23 cellular contexts compared by ENCODE assay signal in the genomic region with DNA sequence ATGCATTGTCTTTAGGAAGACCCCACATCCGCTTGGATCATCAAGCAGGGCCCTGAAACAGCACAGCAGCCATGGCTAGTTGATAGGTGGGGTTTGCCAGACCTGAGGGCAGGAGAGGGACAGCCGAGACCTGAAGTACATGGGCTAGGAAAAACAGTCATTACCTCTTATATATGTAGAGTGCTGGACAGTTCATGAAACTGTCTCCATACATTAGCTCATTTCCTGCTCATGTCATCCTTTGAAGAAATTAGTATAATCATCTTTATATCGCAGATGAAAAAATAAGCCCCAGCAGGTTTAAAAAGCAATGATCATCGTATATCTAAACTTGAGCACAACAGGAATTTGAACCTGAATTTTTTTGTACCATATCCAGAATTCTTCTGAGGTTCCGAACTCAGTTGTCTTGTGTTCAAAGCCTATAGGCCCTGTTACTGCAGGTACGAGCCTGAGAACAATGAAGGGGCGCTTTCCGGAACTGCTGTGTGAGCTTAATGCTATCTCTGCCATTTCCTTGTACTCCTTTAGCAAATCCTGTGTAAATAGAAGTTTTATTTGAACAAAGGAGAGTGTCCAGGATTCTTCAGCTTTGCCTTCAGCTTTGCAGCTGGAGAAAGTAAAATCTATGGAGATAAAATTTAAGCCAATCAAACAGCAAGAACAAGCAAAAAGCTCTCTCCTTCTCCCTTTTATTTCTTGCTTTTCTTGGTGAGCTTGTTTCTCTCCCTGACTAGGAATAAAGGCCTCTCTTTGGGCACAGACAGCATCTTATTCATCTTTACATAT. TPM values are rescaled to one million over a fixed set of nuclear protein-coding genes. Genes with fewer than 3 reads are reported as not detected.
DNase-seq lines count a peak whose midpoint lies in the region; ATAC-seq, FAIRE-seq and TF ChIP-seq lines count a peak whose summit lies in the region.
"Had no signal": no experiment of that assay in that cellular context is flagged by ENCODE, and none has a peak within 500 bp of the region (broad histone marks: within the 10 kb centered on the region; RNA-seq: fewer than 3 reads in every experiment).

No MANE protein-coding gene starts in this region.

- ATAC-seq in mucosa of descending colon (peak; percentile 75), HG03280 (IDR thresholded peaks at IDR 0.05; ENCODE audit: unreplicated experiment) (no peak)
- ATAC-seq: left lung; naive thymus-derived CD4-positive, alpha-beta T cell had no signal

- H3K9me3 ChIP-seq in astrocyte (ENCODE audit: insufficient read depth, low read depth, low read length): no peaks in the 10 kb centered on the region
- no peaks in the 10 kb centered on the region for H3K9me3 ChIP-seq in mucosa of descending colon
- H3K9me3 ChIP-seq: BLaER1, left lung had no signal

- H2AFZ ChIP-seq in ACC112 (ENCODE audit: low read length, unreplicated experiment) (peak overlapping the region; percentile 3), astrocyte (ENCODE audit: low read depth, low read length) (no peak overlapping the region)

- no peaks in the 10 kb centered on the region for H4K20me1 ChIP-seq in astrocyte (ENCODE audit: insufficient read depth, low read length)
- H4K20me1 ChIP-seq: BLaER1 had no signal

- no peak for TF ChIP-seq CTCF in astrocyte (IDR thresholded peaks at IDR 0.05; ENCODE audit: insufficient read depth, low read depth, low read length)
- no peak for TF ChIP-seq CTCF in mucosa of descending colon (IDR thresholded peaks at IDR 0.05)

- H3K79me2 ChIP-seq in ACC112 (ENCODE audit: control insufficient read depth, insufficient read depth, low read length, unreplicated experiment) (no peaks in the 10 kb centered on the region), astrocyte (ENCODE audit: insufficient read depth, low read length) (no peaks in the 10 kb centered on the region)

- H3K27ac ChIP-seq in ACC112 (ENCODE audit: low read depth, low read length) (no peak overlapping the region), astrocyte (ENCODE audit: low read depth, low read length) (no peak overlapping the region)
- H3K27ac ChIP-seq: BLaER1, KMS-11, left lung, SK-N-MC had no signal

- DNase-seq in GM19239 (ENCODE audit: insufficient read length, low spot score) (no peak), astrocyte (ENCODE audit: low read depth) (no peak), mucosa of descending colon (peak in 1 of 3 donors; percentile 22), iPS-NIHi7 (ENCODE audit: extremely low spot score) (no peak), HuH-7 (ENCODE audit: low spot score) (no peak), NCI-H82 (lab: John Stamatoyannopoulos, UW) (no peak)
- DNase-seq: activated CD4-positive, alpha-beta T cell treated with anti-CD3 and anti-CD28 coated beads, Interleukin-2, amount 10 ng/mL, durations not matched to agents 7 days and 5 days; activated naive CD4-positive, alpha-beta T cell treated with anti-CD3 and anti-CD28 coated beads, Interleukin-2, amount 50 U/mL, for 16 hours; aorta; DMS79; GF-D8; hypothalamus; left lung; naive thymus-derived CD4-positive, alpha-beta T cell; NCI-H1417 treated with DMSO at 0.1 percent for 48 hours; NCI-H2081; NCI-H446; trophoblast cell had no signal

- no peak overlapping the region for H3K4me3 ChIP-seq in ACC112 (ENCODE audit: low read depth, low read length)
- no peak overlapping the region for H3K4me3 ChIP-seq in astrocyte (ENCODE audit: insufficient read depth, low read depth, low read length)
- H3K4me3 ChIP-seq in mucosa of descending colon: no peak overlapping the region
- H3K4me3 ChIP-seq: BLaER1, left lung, SK-N-MC had no signal

- H3K27me3 ChIP-seq in ACC112 (ENCODE audit: insufficient read depth, low read length) (no peaks in the 10 kb centered on the region), astrocyte (ENCODE audit: insufficient read depth, low read length) (no peaks in the 10 kb centered on the region)
- H3K27me3 ChIP-seq: BLaER1, left lung had no signal

- no peaks in the 10 kb centered on the region for H3K36me3 Mint-ChIP-seq in astrocyte (ENCODE audit: low read depth, unreplicated experiment)

- no peak overlapping the region for H3K4me2 ChIP-seq in astrocyte (ENCODE audit: low read length)
- H3K4me2 ChIP-seq: BLaER1, KMS-11 had no signal

- no peak overlapping the region for H3K9ac ChIP-seq in astrocyte (ENCODE audit: low read length)
- H3K9ac ChIP-seq: BLaER1, KMS-11 had no signal

- H3K4me3 Mint-ChIP-seq in astrocyte (ENCODE audit: unreplicated experiment): no peak overlapping the region
- H3K4me3 Mint-ChIP-seq: activated CD4-positive, alpha-beta T cell treated with anti-CD3 and anti-CD28 coated beads, Interleukin-2, amount 10 ng/mL, durations not matched to agents 7 days and 5 days had no signal

- H3K36me3 ChIP-seq in ACC112 (ENCODE audit: insufficient read depth, low read length): no peaks in the 10 kb centered on the region
- H3K36me3 ChIP-seq in astrocyte (ENCODE audit: insufficient read depth, low read length): no peaks in the 10 kb centered on the region
- no peaks in the 10 kb centered on the region for H3K36me3 ChIP-seq in mucosa of descending colon (ENCODE audit: low read depth)
- H3K36me3 ChIP-seq: BLaER1, left lung had no signal

- H3K4me1 Mint-ChIP-seq in astrocyte (ENCODE audit: low read depth, unreplicated experiment): peaks cover 1% of the 10 kb centered on the region

- no peaks in the 10 kb centered on the region for H3K9me3 Mint-ChIP-seq in astrocyte (ENCODE audit: unreplicated experiment)
- H3K9me3 Mint-ChIP-seq: activated CD4-positive, alpha-beta T cell treated with anti-CD3 and anti-CD28 coated beads, Interleukin-2, amount 10 ng/mL, durations not matched to agents 7 days and 5 days had no signal

- H3K27me3 Mint-ChIP-seq in astrocyte (ENCODE audit: low read depth, unreplicated experiment): no peaks in the 10 kb centered on the region
- H3K27me3 Mint-ChIP-seq: activated CD4-positive, alpha-beta T cell treated with anti-CD3 and anti-CD28 coated beads, Interleukin-2, amount 10 ng/mL, durations not matched to agents 7 days and 5 days; naive thymus-derived CD4-positive, alpha-beta T cell had no signal

- FAIRE-seq in GM19239 (lab: Jason Lieb, UNC): peak; percentile 66
- FAIRE-seq in astrocyte (lab: Jason Lieb, UNC): no peak

- H3K27ac Mint-ChIP-seq in astrocyte (ENCODE audit: unreplicated experiment): peak overlapping the region; percentile 3
- H3K27ac Mint-ChIP-seq: activated CD4-positive, alpha-beta T cell treated with anti-CD3 and anti-CD28 coated beads, Interleukin-2, amount 10 ng/mL, durations not matched to agents 7 days and 5 days had no signal

- H3K4me1 ChIP-seq in ACC112 (ENCODE audit: control insufficient read depth, insufficient read depth, low read length, unreplicated experiment): peaks cover 8% of the 10 kb centered on the region
- no peaks in the 10 kb centered on the region for H3K4me1 ChIP-seq in astrocyte (ENCODE audit: insufficient read depth, low read length)
- H3K4me1 ChIP-seq in mucosa of descending colon (ENCODE audit: low read depth): no peaks in the 10 kb centered on the region

- intact Hi-C loops in mucosa of descending colon (cut with DNase I, micrococcal nuclease): no loop called here

RNA-seq across cellular contexts. Expression of a gene that starts 32.4 kb away (rescaled TPM):
- total RNA-seq in astrocyte (34.8 and 45.8 TPM in 2 replicates), mucosa of descending colon (10 to 100 TPM in 1 of 3 donors, 1 to 10 TPM in 2; 1.9 to 27.2 (median 4.3) TPM)
